ENCODE assay signal across 13 cellular contexts in the genomic region with DNA sequence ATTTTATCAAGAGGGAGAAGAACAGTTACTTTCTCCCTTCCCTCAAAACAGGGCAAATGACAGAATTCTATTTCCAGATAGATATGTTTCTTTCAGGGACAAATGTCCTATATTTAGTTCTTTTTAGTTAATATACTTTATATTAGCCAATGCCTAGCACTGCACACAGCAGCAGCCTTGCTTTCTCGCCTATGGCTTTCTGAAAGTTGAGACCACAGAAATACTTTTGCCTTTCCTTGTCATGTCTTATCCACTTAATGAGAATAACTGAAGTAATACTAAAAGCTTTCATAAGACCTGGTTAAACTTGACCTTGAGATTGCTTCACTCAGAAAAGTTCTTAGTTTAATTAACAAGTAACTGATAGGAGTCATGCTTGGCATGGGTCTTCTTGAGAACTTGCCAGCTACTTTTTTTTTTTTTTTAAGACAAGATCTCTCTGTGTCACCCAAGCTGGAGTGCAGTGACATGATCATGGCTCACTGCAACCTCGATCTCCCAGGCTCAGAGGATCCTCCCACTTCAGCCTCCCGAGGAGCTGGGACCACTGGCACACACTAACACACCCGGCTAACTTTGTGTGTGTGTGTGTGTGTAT.
A peak's percentile ranks its signal among the peaks of the same experiment; 100 is the strongest.
DNase-seq lines count a peak whose midpoint lies in the region.
"Had no signal": no experiment of that assay in that cellular context is flagged by ENCODE, and none has a peak within 500 bp of the region (broad histone marks: within the 10 kb centered on the region; RNA-seq: fewer than 3 reads in every experiment).

No MANE protein-coding gene starts in this region.

- DNase-seq in ELR (ENCODE audit: low read depth), result peak; percentile 51
- peak; percentile 15 for DNase-seq in KBM-7
- peak; percentile 93 for DNase-seq in amniotic epithelial cell (ENCODE audit: low read depth)
- peak; percentile 85 for DNase-seq in kidney tubule cell (ENCODE audit: low spot score)
- no peak for DNase-seq in NCI-H1092 treated with DMSO at 0.1 percent for 48 hours (lab: John Stamatoyannopoulos, UW)
- DNase-seq in COLO829 (ENCODE audit: low spot score), result no peak
- no peak for DNase-seq in NCI-H2196 (lab: John Stamatoyannopoulos, UW; ENCODE audit: unreplicated experiment)
- DNase-seq in pons (ENCODE audit: low spot score), result no peak
- DNase-seq: mesendoderm, NCI-H1930, NCI-H774, SIG-M5, substantia nigra had no signal

- in situ Hi-C loops in KBM-7 (cut with MboI; ENCODE audit: low pct_unique_long_range_greater_than_20kb, low sequenced_read_pairs), result no loop called here

Comparison
In these comparisons a context has a peak if more than half of its experiments do, and no peak if none do; other contexts are left out.
1. DNase-seq: peak in ELR (single experiment), KBM-7 (single experiment), amniotic epithelial cell (single experiment) and kidney tubule cell (single experiment); none in NCI-H1092 treated with DMSO at 0.1 percent for 48 hours (single experiment), COLO829 (single experiment), NCI-H2196 (single experiment) and pons (single experiment).